In the genomic region with DNA sequence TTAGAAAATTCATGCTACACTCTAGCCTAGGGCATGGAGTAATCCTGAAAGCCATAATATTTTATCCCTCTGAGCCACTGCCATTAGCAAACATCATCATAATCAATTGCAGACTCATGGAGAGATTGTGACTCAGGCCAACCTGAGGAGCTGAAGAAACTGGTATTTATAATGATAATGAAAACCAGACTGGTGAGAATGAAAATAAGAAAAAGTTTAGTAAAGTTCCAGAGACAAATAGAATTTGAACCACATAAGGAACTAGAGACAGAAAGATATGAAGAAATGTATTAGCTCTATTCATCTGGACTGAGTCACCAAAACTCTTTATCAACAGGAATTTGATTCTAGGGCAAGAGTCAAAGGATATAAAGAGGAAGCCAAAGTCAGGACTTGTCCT, we compare ENCODE assay signal across 1 cellular context.
TF ChIP-seq lines count a peak whose summit lies in the region.

No MANE protein-coding gene starts in this region.

TF ChIP-seq in SK-N-SH treated with all-trans-retinoic acid at 6 μM for 48 hours, 23 proteins besides CTCF, POLR2A, EP300 and RAD21 (continued from another document):
- TF ChIP-seq ZFP30 (CRISPR knock-in tag; IDR thresholded peaks at IDR 0.05), result no peak
TF ChIP-seq in SK-N-SH treated with all-trans-retinoic acid at 6 μM for 48 hours: peak in this region for 0.
